Comparison of ENCODE assay signal across 1 cellular context in the genomic region with DNA sequence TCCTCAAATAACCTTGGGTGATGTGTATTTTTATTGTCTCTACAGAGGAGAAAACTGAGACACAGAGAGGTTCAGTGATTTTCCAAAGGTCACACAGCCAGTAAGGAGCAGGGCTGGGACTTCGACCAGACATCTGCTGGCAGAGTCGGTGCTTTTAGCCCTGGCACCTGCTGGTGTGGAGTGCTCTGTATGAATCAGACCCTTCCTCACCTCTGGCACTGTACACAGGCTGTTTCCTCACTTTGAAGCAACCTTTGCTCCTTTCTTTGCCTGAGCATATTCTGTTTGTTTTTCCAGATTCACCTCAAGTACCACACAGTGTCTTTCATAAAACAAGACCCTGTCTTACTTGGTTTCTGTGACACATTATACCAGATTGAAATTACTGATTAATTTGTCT.
A peak's percentile ranks its signal among the peaks of the same experiment; 100 is the strongest.
TF ChIP-seq lines count a peak whose summit lies in the region.

No MANE protein-coding gene starts in this region.

TF ChIP-seq in HepG2, 621 proteins besides CTCF, POLR2A, EP300 and RAD21 (continued from another document and continues in another):
- TF ChIP-seq ZFP41 (CRISPR knock-in tag; IDR thresholded peaks at IDR 0.05; ENCODE audit: borderline replicate concordance) (no peak), GATAD1 (CRISPR knock-in tag; IDR thresholded peaks at IDR 0.05) (no peak), ZNF674 (CRISPR knock-in tag; IDR thresholded peaks at IDR 0.05; ENCODE audit: low read depth) (no peak), ASH2L (IDR thresholded peaks at IDR 0.05; ENCODE audit: insufficient read length, low read depth, low read length) (peak; percentile 19), HMG20A (CRISPR knock-in tag; IDR thresholded peaks at IDR 0.05; ENCODE audit: borderline replicate concordance) (peak; percentile 74; the same call in 1 of the 2 replicates), HNRNPUL1 (IDR thresholded peaks at IDR 0.05; ENCODE audit: low read depth, low read length) (no peak), GATAD2A (CRISPR knock-in tag; IDR thresholded peaks at IDR 0.05) (peak; percentile 85), ZKSCAN5 (CRISPR knock-in tag; IDR thresholded peaks at IDR 0.05) (no peak), ZNF350 (CRISPR knock-in tag; IDR thresholded peaks at IDR 0.05; ENCODE audit: borderline replicate concordance, low read depth) (no peak), ZNF367 (CRISPR knock-in tag; IDR thresholded peaks at IDR 0.05; ENCODE audit: borderline replicate concordance) (no peak), IRF2 (CRISPR knock-in tag; IDR thresholded peaks at IDR 0.05) (peak; percentile 62), BHLHE40 (IDR thresholded peaks at IDR 0.05; ENCODE audit: low read length) (0 out of 2 replicates have a peak, but pooled peaks have one; percentile 16), GABPB1 (CRISPR knock-in tag; IDR thresholded peaks at IDR 0.05) (peak; percentile 22; the same call in 1 of the 2 replicates), U2AF1 (optimal IDR thresholded peaks at IDR 0.05; ENCODE audit: low read depth, low read length) (no peak), ATF1 (CRISPR knock-in tag; IDR thresholded peaks at IDR 0.05) (0 out of 2 replicates have a peak, but pooled peaks have one; percentile 22), ZC3H13 (CRISPR knock-in tag; IDR thresholded peaks at IDR 0.05) (no peak), ZNF317 (CRISPR knock-in tag; IDR thresholded peaks at IDR 0.05) (no peak), YEATS2 (CRISPR knock-in tag; IDR thresholded peaks at IDR 0.05; ENCODE audit: borderline replicate concordance) (no peak), ZNF549 (CRISPR knock-in tag; IDR thresholded peaks at IDR 0.05) (no peak), ZBTB1 (CRISPR knock-in tag; IDR thresholded peaks at IDR 0.05; ENCODE audit: borderline replicate concordance) (no peak), ZNF24 (IDR thresholded peaks at IDR 0.05) (0 out of 2 replicates have a peak, but pooled peaks have one; percentile 47), CHD4 (IDR thresholded peaks at IDR 0.05; ENCODE audit: borderline replicate concordance, low read length) (no peak; the same call in 1 of the 2 replicates), ZNF138 (CRISPR knock-in tag; IDR thresholded peaks at IDR 0.05; ENCODE audit: low read depth) (no peak), ZNF792 (CRISPR knock-in tag; IDR thresholded peaks at IDR 0.05) (no peak), ZNF34 (CRISPR knock-in tag; IDR thresholded peaks at IDR 0.05; ENCODE audit: borderline replicate concordance) (no peak), CREM (IDR thresholded peaks at IDR 0.05) (no peak), CREM (CRISPR knock-in tag; IDR thresholded peaks at IDR 0.05) (no peak), KAT7 (CRISPR knock-in tag; IDR thresholded peaks at IDR 0.05; ENCODE audit: borderline replicate concordance) (no peak), ZNF292 (CRISPR knock-in tag; IDR thresholded peaks at IDR 0.05; ENCODE audit: borderline replicate concordance, low read depth) (peak; percentile 72; the same call in 1 of the 2 replicates), DNMT3B (CRISPR knock-in tag; conservative IDR thresholded peaks at IDR 0.05) (no peak), BRD4 (CRISPR knock-in tag; IDR thresholded peaks at IDR 0.05) (no peak), ZMYM4 (CRISPR knock-in tag; IDR thresholded peaks at IDR 0.05) (peak; percentile 41; the same call in 1 of the 2 replicates), ZNF660 (CRISPR knock-in tag; IDR thresholded peaks at IDR 0.05; ENCODE audit: borderline replicate concordance, low read depth) (no peak), MIXL1 (CRISPR knock-in tag; IDR thresholded peaks at IDR 0.05) (0 out of 2 replicates have a peak, but pooled peaks have one; percentile 38), SNRNP70 (IDR thresholded peaks at IDR 0.05; ENCODE audit: low read depth, low read length) (no peak), ZNF563 (CRISPR knock-in tag; IDR thresholded peaks at IDR 0.05) (no peak), PPARG (CRISPR knock-in tag; conservative IDR thresholded peaks at IDR 0.05) (no peak), ZMYM2 (CRISPR knock-in tag; IDR thresholded peaks at IDR 0.05) (peak; percentile 88), EHMT2 (IDR thresholded peaks at IDR 0.05; ENCODE audit: borderline replicate concordance, low read depth, low read length) (no peak), FOSL2 (CRISPR knock-in tag; IDR thresholded peaks at IDR 0.05) (peak; percentile 88), MAZ (IDR thresholded peaks at IDR 0.05; ENCODE audit: borderline replicate concordance, low read depth, low read length) (no peak), MAZ (CRISPR knock-in tag; IDR thresholded peaks at IDR 0.05; ENCODE audit: low read depth) (no peak)
- TF ChIP-seq, protein P1, sequence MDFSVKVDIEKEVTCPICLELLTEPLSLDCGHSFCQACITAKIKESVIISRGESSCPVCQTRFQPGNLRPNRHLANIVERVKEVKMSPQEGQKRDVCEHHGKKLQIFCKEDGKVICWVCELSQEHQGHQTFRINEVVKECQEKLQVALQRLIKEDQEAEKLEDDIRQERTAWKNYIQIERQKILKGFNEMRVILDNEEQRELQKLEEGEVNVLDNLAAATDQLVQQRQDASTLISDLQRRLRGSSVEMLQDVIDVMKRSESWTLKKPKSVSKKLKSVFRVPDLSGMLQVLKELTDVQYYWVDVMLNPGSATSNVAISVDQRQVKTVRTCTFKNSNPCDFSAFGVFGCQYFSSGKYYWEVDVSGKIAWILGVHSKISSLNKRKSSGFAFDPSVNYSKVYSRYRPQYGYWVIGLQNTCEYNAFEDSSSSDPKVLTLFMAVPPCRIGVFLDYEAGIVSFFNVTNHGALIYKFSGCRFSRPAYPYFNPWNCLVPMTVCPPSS (IDR thresholded peaks at IDR 0.05): no peak
- TF ChIP-seq, protein P2, sequence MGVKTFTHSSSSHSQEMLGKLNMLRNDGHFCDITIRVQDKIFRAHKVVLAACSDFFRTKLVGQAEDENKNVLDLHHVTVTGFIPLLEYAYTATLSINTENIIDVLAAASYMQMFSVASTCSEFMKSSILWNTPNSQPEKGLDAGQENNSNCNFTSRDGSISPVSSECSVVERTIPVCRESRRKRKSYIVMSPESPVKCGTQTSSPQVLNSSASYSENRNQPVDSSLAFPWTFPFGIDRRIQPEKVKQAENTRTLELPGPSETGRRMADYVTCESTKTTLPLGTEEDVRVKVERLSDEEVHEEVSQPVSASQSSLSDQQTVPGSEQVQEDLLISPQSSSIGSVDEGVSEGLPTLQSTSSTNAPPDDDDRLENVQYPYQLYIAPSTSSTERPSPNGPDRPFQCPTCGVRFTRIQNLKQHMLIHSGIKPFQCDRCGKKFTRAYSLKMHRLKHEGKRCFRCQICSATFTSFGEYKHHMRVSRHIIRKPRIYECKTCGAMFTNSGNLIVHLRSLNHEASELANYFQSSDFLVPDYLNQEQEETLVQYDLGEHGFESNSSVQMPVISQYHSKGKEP (CRISPR knock-in tag; IDR thresholded peaks at IDR 0.05): no peak
- TF ChIP-seq, protein P3, sequence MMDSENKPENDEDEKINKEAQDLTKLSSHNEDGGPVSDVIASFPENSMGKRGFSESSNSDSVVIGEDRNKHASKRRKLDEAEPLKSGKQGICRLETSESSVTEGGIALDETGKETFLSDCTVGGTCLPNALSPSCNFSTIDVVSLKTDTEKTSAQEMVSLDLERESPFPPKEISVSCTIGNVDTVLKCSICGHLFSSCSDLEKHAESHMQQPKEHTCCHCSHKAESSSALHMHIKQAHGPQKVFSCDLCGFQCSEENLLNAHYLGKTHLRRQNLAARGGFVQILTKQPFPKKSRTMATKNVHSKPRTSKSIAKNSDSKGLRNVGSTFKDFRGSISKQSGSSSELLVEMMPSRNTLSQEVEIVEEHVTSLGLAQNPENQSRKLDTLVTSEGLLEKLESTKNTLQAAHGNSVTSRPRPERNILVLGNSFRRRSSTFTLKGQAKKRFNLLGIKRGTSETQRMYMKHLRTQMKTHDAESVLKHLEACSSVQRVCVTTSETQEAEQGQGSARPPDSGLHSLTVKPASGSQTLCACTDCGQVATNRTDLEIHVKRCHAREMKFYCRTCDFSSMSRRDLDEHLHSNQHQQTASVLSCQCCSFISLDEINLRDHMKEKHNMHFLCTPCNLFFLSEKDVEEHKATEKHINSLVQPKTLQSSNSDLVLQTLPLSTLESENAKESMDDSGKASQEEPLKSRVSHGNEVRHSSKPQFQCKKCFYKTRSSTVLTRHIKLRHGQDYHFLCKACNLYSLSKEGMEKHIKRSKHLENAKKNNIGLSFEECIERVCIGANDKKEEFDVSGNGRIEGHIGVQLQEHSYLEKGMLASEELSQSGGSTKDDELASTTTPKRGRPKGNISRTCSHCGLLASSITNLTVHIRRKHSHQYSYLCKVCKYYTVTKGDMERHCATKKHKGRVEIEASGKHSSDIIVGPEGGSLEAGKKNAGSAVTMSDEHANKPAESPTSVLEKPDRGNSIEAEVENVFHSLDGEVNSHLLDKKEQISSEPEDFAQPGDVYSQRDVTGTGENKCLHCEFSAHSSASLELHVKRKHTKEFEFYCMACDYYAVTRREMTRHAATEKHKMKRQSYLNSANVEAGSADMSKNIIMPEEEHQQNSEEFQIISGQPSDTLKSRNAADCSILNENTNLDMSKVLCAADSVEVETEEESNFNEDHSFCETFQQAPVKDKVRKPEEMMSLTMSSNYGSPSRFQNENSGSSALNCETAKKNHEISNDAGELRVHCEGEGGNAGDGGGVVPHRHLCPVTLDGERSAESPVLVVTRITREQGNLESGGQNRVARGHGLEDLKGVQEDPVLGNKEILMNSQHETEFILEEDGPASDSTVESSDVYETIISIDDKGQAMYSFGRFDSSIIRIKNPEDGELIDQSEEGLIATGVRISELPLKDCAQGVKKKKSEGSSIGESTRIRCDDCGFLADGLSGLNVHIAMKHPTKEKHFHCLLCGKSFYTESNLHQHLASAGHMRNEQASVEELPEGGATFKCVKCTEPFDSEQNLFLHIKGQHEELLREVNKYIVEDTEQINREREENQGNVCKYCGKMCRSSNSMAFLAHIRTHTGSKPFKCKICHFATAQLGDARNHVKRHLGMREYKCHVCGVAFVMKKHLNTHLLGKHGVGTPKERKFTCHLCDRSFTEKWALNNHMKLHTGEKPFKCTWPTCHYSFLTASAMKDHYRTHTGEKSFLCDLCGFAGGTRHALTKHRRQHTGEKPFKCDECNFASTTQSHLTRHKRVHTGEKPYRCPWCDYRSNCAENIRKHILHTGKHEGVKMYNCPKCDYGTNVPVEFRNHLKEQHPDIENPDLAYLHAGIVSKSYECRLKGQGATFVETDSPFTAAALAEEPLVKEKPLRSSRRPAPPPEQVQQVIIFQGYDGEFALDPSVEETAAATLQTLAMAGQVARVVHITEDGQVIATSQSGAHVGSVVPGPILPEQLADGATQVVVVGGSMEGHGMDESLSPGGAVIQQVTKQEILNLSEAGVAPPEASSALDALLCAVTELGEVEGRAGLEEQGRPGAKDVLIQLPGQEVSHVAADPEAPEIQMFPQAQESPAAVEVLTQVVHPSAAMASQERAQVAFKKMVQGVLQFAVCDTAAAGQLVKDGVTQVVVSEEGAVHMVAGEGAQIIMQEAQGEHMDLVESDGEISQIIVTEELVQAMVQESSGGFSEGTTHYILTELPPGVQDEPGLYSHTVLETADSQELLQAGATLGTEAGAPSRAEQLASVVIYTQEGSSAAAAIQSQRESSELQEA (CRISPR knock-in tag; IDR thresholded peaks at IDR 0.05; ENCODE audit: not compliant biosample characterization): no peak
- TF ChIP-seq, protein P4, sequence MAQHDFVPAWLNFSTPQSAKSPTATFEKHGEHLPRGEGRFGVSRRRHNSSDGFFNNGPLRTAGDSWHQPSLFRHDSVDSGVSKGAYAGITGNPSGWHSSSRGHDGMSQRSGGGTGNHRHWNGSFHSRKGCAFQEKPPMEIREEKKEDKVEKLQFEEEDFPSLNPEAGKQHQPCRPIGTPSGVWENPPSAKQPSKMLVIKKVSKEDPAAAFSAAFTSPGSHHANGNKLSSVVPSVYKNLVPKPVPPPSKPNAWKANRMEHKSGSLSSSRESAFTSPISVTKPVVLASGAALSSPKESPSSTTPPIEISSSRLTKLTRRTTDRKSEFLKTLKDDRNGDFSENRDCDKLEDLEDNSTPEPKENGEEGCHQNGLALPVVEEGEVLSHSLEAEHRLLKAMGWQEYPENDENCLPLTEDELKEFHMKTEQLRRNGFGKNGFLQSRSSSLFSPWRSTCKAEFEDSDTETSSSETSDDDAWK (CRISPR knock-in tag; IDR thresholded peaks at IDR 0.05): no peak
- TF ChIP-seq, protein P5, sequence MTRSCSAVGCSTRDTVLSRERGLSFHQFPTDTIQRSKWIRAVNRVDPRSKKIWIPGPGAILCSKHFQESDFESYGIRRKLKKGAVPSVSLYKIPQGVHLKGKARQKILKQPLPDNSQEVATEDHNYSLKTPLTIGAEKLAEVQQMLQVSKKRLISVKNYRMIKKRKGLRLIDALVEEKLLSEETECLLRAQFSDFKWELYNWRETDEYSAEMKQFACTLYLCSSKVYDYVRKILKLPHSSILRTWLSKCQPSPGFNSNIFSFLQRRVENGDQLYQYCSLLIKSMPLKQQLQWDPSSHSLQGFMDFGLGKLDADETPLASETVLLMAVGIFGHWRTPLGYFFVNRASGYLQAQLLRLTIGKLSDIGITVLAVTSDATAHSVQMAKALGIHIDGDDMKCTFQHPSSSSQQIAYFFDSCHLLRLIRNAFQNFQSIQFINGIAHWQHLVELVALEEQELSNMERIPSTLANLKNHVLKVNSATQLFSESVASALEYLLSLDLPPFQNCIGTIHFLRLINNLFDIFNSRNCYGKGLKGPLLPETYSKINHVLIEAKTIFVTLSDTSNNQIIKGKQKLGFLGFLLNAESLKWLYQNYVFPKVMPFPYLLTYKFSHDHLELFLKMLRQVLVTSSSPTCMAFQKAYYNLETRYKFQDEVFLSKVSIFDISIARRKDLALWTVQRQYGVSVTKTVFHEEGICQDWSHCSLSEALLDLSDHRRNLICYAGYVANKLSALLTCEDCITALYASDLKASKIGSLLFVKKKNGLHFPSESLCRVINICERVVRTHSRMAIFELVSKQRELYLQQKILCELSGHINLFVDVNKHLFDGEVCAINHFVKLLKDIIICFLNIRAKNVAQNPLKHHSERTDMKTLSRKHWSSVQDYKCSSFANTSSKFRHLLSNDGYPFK (CRISPR knock-in tag; IDR thresholded peaks at IDR 0.05; ENCODE audit: borderline replicate concordance): no peak
- TF ChIP-seq, protein P6, sequence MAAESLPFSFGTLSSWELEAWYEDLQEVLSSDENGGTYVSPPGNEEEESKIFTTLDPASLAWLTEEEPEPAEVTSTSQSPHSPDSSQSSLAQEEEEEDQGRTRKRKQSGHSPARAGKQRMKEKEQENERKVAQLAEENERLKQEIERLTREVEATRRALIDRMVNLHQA (CRISPR knock-in tag; IDR thresholded peaks at IDR 0.05): no peak
- TF ChIP-seq, protein P7, sequence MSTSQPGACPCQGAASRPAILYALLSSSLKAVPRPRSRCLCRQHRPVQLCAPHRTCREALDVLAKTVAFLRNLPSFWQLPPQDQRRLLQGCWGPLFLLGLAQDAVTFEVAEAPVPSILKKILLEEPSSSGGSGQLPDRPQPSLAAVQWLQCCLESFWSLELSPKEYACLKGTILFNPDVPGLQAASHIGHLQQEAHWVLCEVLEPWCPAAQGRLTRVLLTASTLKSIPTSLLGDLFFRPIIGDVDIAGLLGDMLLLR (CRISPR knock-in tag; IDR thresholded peaks at IDR 0.05): no peak
- TF ChIP-seq, protein P8, sequence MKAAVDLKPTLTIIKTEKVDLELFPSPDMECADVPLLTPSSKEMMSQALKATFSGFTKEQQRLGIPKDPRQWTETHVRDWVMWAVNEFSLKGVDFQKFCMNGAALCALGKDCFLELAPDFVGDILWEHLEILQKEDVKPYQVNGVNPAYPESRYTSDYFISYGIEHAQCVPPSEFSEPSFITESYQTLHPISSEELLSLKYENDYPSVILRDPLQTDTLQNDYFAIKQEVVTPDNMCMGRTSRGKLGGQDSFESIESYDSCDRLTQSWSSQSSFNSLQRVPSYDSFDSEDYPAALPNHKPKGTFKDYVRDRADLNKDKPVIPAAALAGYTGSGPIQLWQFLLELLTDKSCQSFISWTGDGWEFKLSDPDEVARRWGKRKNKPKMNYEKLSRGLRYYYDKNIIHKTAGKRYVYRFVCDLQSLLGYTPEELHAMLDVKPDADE (CRISPR knock-in tag; IDR thresholded peaks at IDR 0.05): no peak
- TF ChIP-seq, protein P9, sequence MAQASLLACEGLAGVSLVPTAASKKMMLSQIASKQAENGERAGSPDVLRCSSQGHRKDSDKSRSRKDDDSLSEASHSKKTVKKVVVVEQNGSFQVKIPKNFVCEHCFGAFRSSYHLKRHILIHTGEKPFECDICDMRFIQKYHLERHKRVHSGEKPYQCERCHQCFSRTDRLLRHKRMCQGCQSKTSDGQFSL (CRISPR knock-in tag; IDR thresholded peaks at IDR 0.05): no peak
